In genomic region chr1:71743862-71744261, GRCh38 we compare ENCODE assay signal across 1 cellular context.
TF ChIP-seq lines count a peak whose summit lies in the region.

No MANE protein-coding gene starts in this region.

TF ChIP-seq in K562, 482 proteins besides CTCF, POLR2A, EP300 and RAD21:
- TF ChIP-seq FOXO4 (CRISPR knock-in tag; IDR thresholded peaks at IDR 0.05) (no peak), GABPB2 (CRISPR knock-in tag; conservative IDR thresholded peaks at IDR 0.05) (no peak), POLR3G (IDR thresholded peaks at IDR 0.05; ENCODE audit: extremely low read depth, insufficient read length, insufficient replicate concordance) (no peak), JUN (IDR thresholded peaks at IDR 0.05; ENCODE audit: borderline replicate concordance, low read depth, low read length) (no peak), JUN (CRISPR knock-in tag; IDR thresholded peaks at IDR 0.05; ENCODE audit: borderline replicate concordance) (no peak), MYC (IDR thresholded peaks at IDR 0.05; ENCODE audit: low read depth, low read length) (no peak), MYC (CRISPR knock-in tag; IDR thresholded peaks at IDR 0.05; ENCODE audit: borderline replicate concordance, low read depth) (no peak), MAFG (tag; conservative IDR thresholded peaks at IDR 0.05) (peak; percentile 54), GABPB1 (CRISPR knock-in tag; IDR thresholded peaks at IDR 0.05) (no peak), ZNF316 (IDR thresholded peaks at IDR 0.05) (peak; percentile 75), ASH1L (IDR thresholded peaks at IDR 0.05; ENCODE audit: borderline replicate concordance, low read depth, partially characterized antibody) (no peak), CXXC5 (CRISPR knock-in tag; IDR thresholded peaks at IDR 0.05) (no peak), ZNF644 (tag; IDR thresholded peaks at IDR 0.05; ENCODE audit: low read depth) (no peak), SAFB2 (IDR thresholded peaks at IDR 0.05; ENCODE audit: borderline replicate concordance, low read depth, low read length, severe bottlenecking) (no peak), RAD51 (IDR thresholded peaks at IDR 0.05; ENCODE audit: borderline replicate concordance, low read depth) (no peak), FOS (IDR thresholded peaks at IDR 0.05; ENCODE audit: extremely low read depth, insufficient read length) (no peak), ATF7 (IDR thresholded peaks at IDR 0.05) (no peak), C11orf30 (IDR thresholded peaks at IDR 0.05; ENCODE audit: low read depth) (peak; percentile 35; the same call in 1 of the 2 replicates), ZNF398 (CRISPR knock-in tag; IDR thresholded peaks at IDR 0.05) (no peak), ZNF347 (CRISPR knock-in tag; IDR thresholded peaks at IDR 0.05; ENCODE audit: low read depth) (no peak), ZNF512 (tag; IDR thresholded peaks at IDR 0.05) (no peak), BMI1 (IDR thresholded peaks at IDR 0.05; ENCODE audit: low read length) (no peak), MEF2A (IDR thresholded peaks at IDR 0.05; ENCODE audit: control insufficient read depth, low read depth, low read length) (no peak), SIX5 (IDR thresholded peaks at IDR 0.05; ENCODE audit: borderline replicate concordance in 1 of 2, insufficient read depth in 1 of 2, low read depth in 1 of 2, low read length in 2 of 2) (no peak), POLR2AphosphoS5 (IDR thresholded peaks at IDR 0.05; ENCODE audit: control insufficient read depth, insufficient read depth, low read depth, low read length) (no peak), MAFK (IDR thresholded peaks at IDR 0.05; ENCODE audit: low read length) (peak; percentile 89), HBP1 (CRISPR knock-in tag; IDR thresholded peaks at IDR 0.05) (no peak), RBM14 (IDR thresholded peaks at IDR 0.05; ENCODE audit: borderline replicate concordance, insufficient read depth, low read depth, low read length) (no peak), ZBED1 (IDR thresholded peaks at IDR 0.05) (no peak), ZNF696 (CRISPR knock-in tag; conservative IDR thresholded peaks at IDR 0.05) (no peak), ZNF785 (CRISPR knock-in tag; IDR thresholded peaks at IDR 0.05) (no peak), MAFF (IDR thresholded peaks at IDR 0.05; ENCODE audit: low read length) (peak; percentile 84), ZNF280A (IDR thresholded peaks at IDR 0.05; ENCODE audit: low read depth, partially characterized antibody) (no peak), SREBF2 (CRISPR knock-in tag; IDR thresholded peaks at IDR 0.05) (no peak), STAT5B (CRISPR knock-in tag; IDR thresholded peaks at IDR 0.05) (no peak), FOXK2 (conservative IDR thresholded peaks at IDR 0.05 in 1 of 2, IDR thresholded peaks at IDR 0.05 in 1 of 2; ENCODE audit: low read depth in 2 of 2) (no peak), CREBBP (IDR thresholded peaks at IDR 0.05; ENCODE audit: low read depth, low read length) (no peak)
- TF ChIP-seq, protein P1, sequence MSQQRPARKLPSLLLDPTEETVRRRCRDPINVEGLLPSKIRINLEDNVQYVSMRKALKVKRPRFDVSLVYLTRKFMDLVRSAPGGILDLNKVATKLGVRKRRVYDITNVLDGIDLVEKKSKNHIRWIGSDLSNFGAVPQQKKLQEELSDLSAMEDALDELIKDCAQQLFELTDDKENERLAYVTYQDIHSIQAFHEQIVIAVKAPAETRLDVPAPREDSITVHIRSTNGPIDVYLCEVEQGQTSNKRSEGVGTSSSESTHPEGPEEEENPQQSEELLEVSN (IDR thresholded peaks at IDR 0.05; ENCODE audit: borderline replicate concordance in 1 of 2, extremely low read depth in 1 of 2, insufficient read depth in 1 of 2, insufficient read length in 1 of 2, low read depth in 1 of 2, low read length in 1 of 2, poor library complexity in 1 of 2, severe bottlenecking in 1 of 2): no peak
- TF ChIP-seq, protein P2, sequence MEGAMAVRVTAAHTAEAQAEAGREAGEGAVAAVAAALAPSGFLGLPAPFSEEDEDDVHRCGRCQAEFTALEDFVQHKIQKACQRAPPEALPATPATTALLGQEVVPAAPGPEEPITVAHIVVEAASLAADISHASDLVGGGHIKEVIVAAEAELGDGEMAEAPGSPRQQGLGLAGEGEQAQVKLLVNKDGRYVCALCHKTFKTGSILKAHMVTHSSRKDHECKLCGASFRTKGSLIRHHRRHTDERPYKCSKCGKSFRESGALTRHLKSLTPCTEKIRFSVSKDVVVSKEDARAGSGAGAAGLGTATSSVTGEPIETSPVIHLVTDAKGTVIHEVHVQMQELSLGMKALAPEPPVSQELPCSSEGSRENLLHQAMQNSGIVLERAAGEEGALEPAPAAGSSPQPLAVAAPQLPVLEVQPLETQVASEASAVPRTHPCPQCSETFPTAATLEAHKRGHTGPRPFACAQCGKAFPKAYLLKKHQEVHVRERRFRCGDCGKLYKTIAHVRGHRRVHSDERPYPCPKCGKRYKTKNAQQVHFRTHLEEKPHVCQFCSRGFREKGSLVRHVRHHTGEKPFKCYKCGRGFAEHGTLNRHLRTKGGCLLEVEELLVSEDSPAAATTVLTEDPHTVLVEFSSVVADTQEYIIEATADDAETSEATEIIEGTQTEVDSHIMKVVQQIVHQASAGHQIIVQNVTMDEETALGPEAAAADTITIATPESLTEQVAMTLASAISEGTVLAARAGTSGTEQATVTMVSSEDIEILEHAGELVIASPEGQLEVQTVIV (CRISPR knock-in tag; IDR thresholded peaks at IDR 0.05; ENCODE audit: borderline replicate concordance): no peak
- TF ChIP-seq, protein P3, sequence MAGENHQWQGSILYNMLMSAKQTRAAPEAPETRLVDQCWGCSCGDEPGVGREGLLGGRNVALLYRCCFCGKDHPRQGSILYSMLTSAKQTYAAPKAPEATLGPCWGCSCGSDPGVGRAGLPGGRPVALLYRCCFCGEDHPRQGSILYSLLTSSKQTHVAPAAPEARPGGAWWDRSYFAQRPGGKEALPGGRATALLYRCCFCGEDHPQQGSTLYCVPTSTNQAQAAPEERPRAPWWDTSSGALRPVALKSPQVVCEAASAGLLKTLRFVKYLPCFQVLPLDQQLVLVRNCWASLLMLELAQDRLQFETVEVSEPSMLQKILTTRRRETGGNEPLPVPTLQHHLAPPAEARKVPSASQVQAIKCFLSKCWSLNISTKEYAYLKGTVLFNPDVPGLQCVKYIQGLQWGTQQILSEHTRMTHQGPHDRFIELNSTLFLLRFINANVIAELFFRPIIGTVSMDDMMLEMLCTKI (IDR thresholded peaks at IDR 0.05; ENCODE audit: partially characterized antibody): no peak
- TF ChIP-seq, protein P4, sequence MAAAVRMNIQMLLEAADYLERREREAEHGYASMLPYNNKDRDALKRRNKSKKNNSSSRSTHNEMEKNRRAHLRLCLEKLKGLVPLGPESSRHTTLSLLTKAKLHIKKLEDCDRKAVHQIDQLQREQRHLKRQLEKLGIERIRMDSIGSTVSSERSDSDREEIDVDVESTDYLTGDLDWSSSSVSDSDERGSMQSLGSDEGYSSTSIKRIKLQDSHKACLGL (CRISPR knock-in tag; IDR thresholded peaks at IDR 0.05; ENCODE audit: borderline replicate concordance, poor library complexity, severe bottlenecking): no peak
- TF ChIP-seq, protein P5, sequence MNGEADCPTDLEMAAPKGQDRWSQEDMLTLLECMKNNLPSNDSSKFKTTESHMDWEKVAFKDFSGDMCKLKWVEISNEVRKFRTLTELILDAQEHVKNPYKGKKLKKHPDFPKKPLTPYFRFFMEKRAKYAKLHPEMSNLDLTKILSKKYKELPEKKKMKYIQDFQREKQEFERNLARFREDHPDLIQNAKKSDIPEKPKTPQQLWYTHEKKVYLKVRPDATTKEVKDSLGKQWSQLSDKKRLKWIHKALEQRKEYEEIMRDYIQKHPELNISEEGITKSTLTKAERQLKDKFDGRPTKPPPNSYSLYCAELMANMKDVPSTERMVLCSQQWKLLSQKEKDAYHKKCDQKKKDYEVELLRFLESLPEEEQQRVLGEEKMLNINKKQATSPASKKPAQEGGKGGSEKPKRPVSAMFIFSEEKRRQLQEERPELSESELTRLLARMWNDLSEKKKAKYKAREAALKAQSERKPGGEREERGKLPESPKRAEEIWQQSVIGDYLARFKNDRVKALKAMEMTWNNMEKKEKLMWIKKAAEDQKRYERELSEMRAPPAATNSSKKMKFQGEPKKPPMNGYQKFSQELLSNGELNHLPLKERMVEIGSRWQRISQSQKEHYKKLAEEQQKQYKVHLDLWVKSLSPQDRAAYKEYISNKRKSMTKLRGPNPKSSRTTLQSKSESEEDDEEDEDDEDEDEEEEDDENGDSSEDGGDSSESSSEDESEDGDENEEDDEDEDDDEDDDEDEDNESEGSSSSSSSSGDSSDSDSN (IDR thresholded peaks at IDR 0.05; ENCODE audit: borderline replicate concordance in 1 of 2, low read depth in 2 of 2, low read length in 2 of 2): no peak
